1 cellular context compared by ENCODE assay signal in the genomic region with DNA sequence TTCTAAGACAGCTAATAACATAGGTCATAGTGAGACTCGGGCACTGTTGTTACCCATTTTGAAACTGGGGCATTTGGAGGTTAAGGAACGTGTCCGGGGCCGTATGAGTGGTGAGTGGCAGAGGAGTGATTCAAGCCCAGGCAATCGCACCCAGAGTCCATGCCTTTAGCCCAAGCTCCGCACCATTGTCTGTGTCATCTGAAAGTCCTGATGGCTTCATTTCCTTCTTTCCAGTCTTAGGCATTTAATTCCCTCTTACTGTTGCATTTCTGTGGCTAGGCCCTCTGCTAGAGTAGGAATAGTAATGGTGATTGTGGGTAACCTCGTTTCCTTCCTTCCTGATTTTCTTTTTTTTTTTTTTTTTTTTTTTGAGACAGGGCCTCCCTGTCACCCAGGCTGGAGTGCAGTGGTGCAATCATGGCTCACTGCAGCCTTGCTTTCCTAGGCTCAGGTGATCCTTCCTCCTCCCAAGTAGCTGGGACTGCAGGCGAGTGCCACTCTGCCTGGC.
A peak's percentile ranks its signal among the peaks of the same experiment; 100 is the strongest.
TF ChIP-seq lines count a peak whose summit lies in the region.

No MANE protein-coding gene starts in this region.

TF ChIP-seq in endothelial cell of umbilical vein, 7 proteins besides CTCF, POLR2A, EP300 and RAD21:
- no peak for TF ChIP-seq MYC (IDR thresholded peaks at IDR 0.05; ENCODE audit: low read depth, low read length)
- no peak for TF ChIP-seq GATA2 (IDR thresholded peaks at IDR 0.05; ENCODE audit: insufficient read depth, insufficient read length, low read depth, low read length)
- peak; percentile 63 for TF ChIP-seq POLR2AphosphoS5 (IDR thresholded peaks at IDR 0.05; ENCODE audit: insufficient read depth, low read depth, low read length)
- peak; percentile 51 for TF ChIP-seq FOS (IDR thresholded peaks at IDR 0.05; ENCODE audit: borderline replicate concordance, insufficient read depth, low read length)
